In genomic region chr16:2209258-2210008, GRCh38 we compare ENCODE assay signal across 21 cellular contexts. TPM values are rescaled to one million over a fixed set of nuclear protein-coding genes. Genes with fewer than 3 reads are reported as not detected.
DNase-seq lines count a peak whose midpoint lies in the region; ATAC-seq and TF ChIP-seq lines count a peak whose summit lies in the region.
"Had no signal": no experiment of that assay in that cellular context is flagged by ENCODE, and none has a peak within 500 bp of the region (broad histone marks: within the 10 kb centered on the region; RNA-seq: fewer than 3 reads in every experiment).

No MANE protein-coding gene starts in this region.

- POLR2A ChIA-PET in HEK293 (lab: Yijun Ruan, JAX), result interaction anchor here (0.5 to 1.7 kb wide), 6 partner anchors 13 to 55 kb away, joined by 4 to 7 read pairs (median 4); partner anchors contain the start of genes E4F1 and TRAF7

- H3K4ac ChIP-seq in mesenchymal stem cell (ENCODE audit: low read depth in 1 of 2, low read length in 2 of 2), result no peak overlapping the region

- CTCF ChIA-PET in HEK293 (lab: Yijun Ruan, JAX), result interaction anchor here (0.6 kb wide), 1 partner anchor 45 kb away, joined by 5 read pairs; no protein-coding TSS in a partner anchor

- H3K4me3 Mint-ChIP-seq in natural killer cell, result no peak overlapping the region
- H3K4me3 Mint-ChIP-seq: T-cell had no signal

- no peak for TF ChIP-seq CTCF in 22Rv1 (IDR thresholded peaks at IDR 0.05)
- TF ChIP-seq CTCF in HEK293 (tag by site-specific recombination; IDR thresholded peaks at IDR 0.05), result no peak
- TF ChIP-seq CTCF in WERI-Rb-1 (IDR thresholded peaks at IDR 0.05; ENCODE audit: low read depth, low read length), result no peak
- no peak for TF ChIP-seq CTCF in natural killer cell (IDR thresholded peaks at IDR 0.05)

- peaks cover 17 to 35% of the 10 kb centered on the region in 2 donors for H3K4me1 Mint-ChIP-seq in natural killer cell

- no peak overlapping the region for H2AK5ac ChIP-seq in mesenchymal stem cell (ENCODE audit: low read length, severe bottlenecking)

- H2BK5ac ChIP-seq in mesenchymal stem cell (ENCODE audit: low read depth, low read length, poor library complexity, severe bottlenecking), result no peak overlapping the region

- H3K18ac ChIP-seq in mesenchymal stem cell (ENCODE audit: low read depth in 1 of 2, low read length in 2 of 2), result no peak overlapping the region

- no peak overlapping the region for H2BK12ac ChIP-seq in mesenchymal stem cell (ENCODE audit: low read length in 2 of 2)

- 87% methylated on average over 29 of the region's 29 CpGs for WGBS in mesenchymal stem cell

- H2BK15ac ChIP-seq in mesenchymal stem cell (ENCODE audit: low read depth, poor library complexity, severe bottlenecking), result peak overlapping the region; percentile 45

- H3K4me1 ChIP-seq in HEK293 (ENCODE audit: control insufficient read depth, insufficient read depth, low read length) (no peaks in the 10 kb centered on the region), mesenchymal stem cell (ENCODE audit: control insufficient read depth, insufficient read depth, low read depth, low read length) (peaks cover 51% of the 10 kb centered on the region)

- H3K4me3 ChIP-seq in HEK293 (ENCODE audit: low read depth, low read length) (no peak overlapping the region), WERI-Rb-1 (ENCODE audit: low read depth, low read length) (no peak overlapping the region), mesenchymal stem cell (ENCODE audit: insufficient read depth in 1 of 2, low read depth in 1 of 2, low read length in 2 of 2) (no peak overlapping the region)
- H3K4me3 ChIP-seq: GM23248, HAP-1 had no signal

- no peak overlapping the region for H3K23ac ChIP-seq in mesenchymal stem cell (ENCODE audit: low read length in 2 of 2)

- H2BK120ac ChIP-seq in mesenchymal stem cell (ENCODE audit: low read depth, low read length), result no peak overlapping the region

- H2AFZ ChIP-seq in mesenchymal stem cell (ENCODE audit: low read depth, low read length), result no peak overlapping the region
- H2AFZ ChIP-seq: GM23248 had no signal

- H3K36me3 ChIP-seq in HEK293 (ENCODE audit: control insufficient read depth in 2 of 2, insufficient read depth in 1 of 2, low read length in 2 of 2), result peaks cover 0 to 56% of the 10 kb centered on the region in 2 experiments; a peak in 1 of 3 replicates
- peaks cover 68% of the 10 kb centered on the region for H3K36me3 ChIP-seq in WERI-Rb-1
- peaks cover 31 to 67% of the 10 kb centered on the region in 2 experiments for H3K36me3 ChIP-seq in mesenchymal stem cell (ENCODE audit: control insufficient read depth in 1 of 2, insufficient read depth in 2 of 2, low read depth in 1 of 2, low read length in 2 of 2)

- DNase-seq in WERI-Rb-1 (no peak), mesenchymal stem cell (no peak), natural killer cell (no peak)
- DNase-seq in activated naive CD4-positive, alpha-beta T cell treated with anti-CD3 and anti-CD28 coated beads, Interleukin-2, amount 50 U/mL, for 72 hours (ENCODE audit: low spot score in 2 of 2), result no peak
- DNase-seq: BE2C, COR-L47, DND-41, GM23248, NCI-H1105, NCI-H146, NCI-H2029, NCI-H345, NCI-H524 treated with DMSO at 0.1 percent for 48 hours, T-cell had no signal

- H3K27me3 Mint-ChIP-seq in natural killer cell (ENCODE audit: low read depth in 2 of 2), result no peaks in the 10 kb centered on the region
- H3K27me3 Mint-ChIP-seq: T-cell had no signal

- no peak overlapping the region for H3K4me2 ChIP-seq in mesenchymal stem cell (ENCODE audit: low read length, poor library complexity, severe bottlenecking)
- H3K4me2 ChIP-seq: KMS-11 had no signal

- H3K27me3 ChIP-seq in WERI-Rb-1 (ENCODE audit: insufficient read depth, low read depth, severe bottlenecking) (no peaks in the 10 kb centered on the region), mesenchymal stem cell (ENCODE audit: control insufficient read depth in 1 of 2, insufficient read depth in 1 of 2, low read length in 2 of 2) (no peaks in the 10 kb centered on the region)
- H3K27me3 ChIP-seq: BE2C had no signal

- peaks cover 38% of the 10 kb centered on the region for H3K79me1 ChIP-seq in mesenchymal stem cell (replicated peaks; ENCODE audit: low read length, poor library complexity, severe bottlenecking)

- H4K91ac ChIP-seq in mesenchymal stem cell (ENCODE audit: low read length), result no peak overlapping the region

- H3K9me3 ChIP-seq in HEK293 (ENCODE audit: control insufficient read depth, insufficient read depth, low read depth, low read length) (no peaks in the 10 kb centered on the region), WERI-Rb-1 (ENCODE audit: severe bottlenecking) (no peaks in the 10 kb centered on the region), mesenchymal stem cell (ENCODE audit: control insufficient read depth, low read length) (no peaks in the 10 kb centered on the region)
- H3K9me3 ChIP-seq: BE2C, HAP-1 had no signal

- no peak overlapping the region for H3K27ac Mint-ChIP-seq in activated naive CD4-positive, alpha-beta T cell treated with anti-CD3 and anti-CD28 coated beads, Interleukin-2, amount 50 U/mL, for 72 hours
- no peak overlapping the region for H3K27ac Mint-ChIP-seq in natural killer cell
- H3K27ac Mint-ChIP-seq: T-cell had no signal

- H3K9ac ChIP-seq in mesenchymal stem cell (ENCODE audit: low read length), result no peak overlapping the region
- H3K9ac ChIP-seq: GM23248, KMS-11 had no signal

- H3K9me3 Mint-ChIP-seq in activated naive CD4-positive, alpha-beta T cell treated with anti-CD3 and anti-CD28 coated beads, Interleukin-2, amount 50 U/mL, for 72 hours, result no peaks in the 10 kb centered on the region
- H3K9me3 Mint-ChIP-seq in natural killer cell, result no peaks in the 10 kb centered on the region
- H3K9me3 Mint-ChIP-seq: T-cell had no signal

- ATAC-seq in activated naive CD4-positive, alpha-beta T cell treated with anti-CD3 and anti-CD28 coated beads, Interleukin-2, amount 50 U/mL, for 72 hours, result no peak
- ATAC-seq in HG02763 (IDR thresholded peaks at IDR 0.05; ENCODE audit: unreplicated experiment), result no peak
- ATAC-seq in natural killer cell, result no peak
- ATAC-seq: SK-N-SH treated with all-trans-retinoic acid at 6 μM for 48 hours, T-cell had no signal

- H3K14ac ChIP-seq in mesenchymal stem cell (ENCODE audit: low read length in 2 of 2), result no peak overlapping the region

- peaks cover 22 to 32% of the 10 kb centered on the region in 2 donors for H3K36me3 Mint-ChIP-seq in activated naive CD4-positive, alpha-beta T cell treated with anti-CD3 and anti-CD28 coated beads, Interleukin-2, amount 50 U/mL, for 72 hours
- H3K36me3 Mint-ChIP-seq in natural killer cell, result no peaks in the 10 kb centered on the region

- intact Hi-C loops in natural killer cell (cut with micrococcal nuclease), result loop anchor here (10.0 kb wide), 1 partner anchor 55 kb away; the partner anchor contains the start of gene TRAF7

- H3K27ac ChIP-seq in 22Rv1 (peak overlapping the region; percentile 99), HEK293 (ENCODE audit: extremely low read depth, low read depth, low read length) (no peak overlapping the region), WERI-Rb-1 (peak overlapping the region; percentile 93), mesenchymal stem cell (ENCODE audit: low read length, poor library complexity, severe bottlenecking) (no peak overlapping the region)
- H3K27ac ChIP-seq: GM23248, HL-60, KMS-11 had no signal

- no peak overlapping the region for H4K8ac ChIP-seq in mesenchymal stem cell (ENCODE audit: low read length)

TF ChIP-seq in HEK293, 187 proteins besides CTCF, POLR2A, EP300 and RAD21:
- TF ChIP-seq KLF1 (tag by site-specific recombination; IDR thresholded peaks at IDR 0.05) (0 out of 2 replicates have a peak, but pooled peaks have one; percentile 14), GLI4 (tag by site-specific recombination; IDR thresholded peaks at IDR 0.05) (no peak), ZNF311 (tag by site-specific recombination; IDR thresholded peaks at IDR 0.05; ENCODE audit: borderline replicate concordance) (no peak), GLIS1 (tag by site-specific recombination; IDR thresholded peaks at IDR 0.05) (no peak), SP2 (tag by site-specific recombination; IDR thresholded peaks at IDR 0.05) (0 out of 2 replicates have a peak, but pooled peaks have one; percentile 8)

RNA-seq across cellular contexts. Expression of gene BRICD5, which starts 1.2 kb away (rescaled TPM):
- polyA plus RNA-seq in mesenchymal stem cell (2013, experiment 1 of 2), result 1.4 TPM
- polyA plus RNA-seq in mesenchymal stem cell (2013, experiment 2 of 2), result 2.1 TPM
- total RNA-seq in activated naive CD4-positive, alpha-beta T cell treated with anti-CD3 and anti-CD28 coated beads, Interleukin-2, amount 50 U/mL, for 72 hours, result 10 to 100 TPM in 1 of 2 donors, 1 to 10 TPM in 1; 6.3 to 10.3 TPM
- 1 to 10 TPM; 3.2 to 5.2 (median 3.6) TPM for total RNA-seq in natural killer cell

RNA-seq across cellular contexts. Expression of gene MLST8, which starts 4.2 kb away (rescaled TPM):
- 45.9 TPM for polyA plus RNA-seq in mesenchymal stem cell (2013, experiment 1 of 2)
- 45.0 TPM for polyA plus RNA-seq in mesenchymal stem cell (2013, experiment 2 of 2)
- 10 to 100 TPM; 49.5 to 52.2 TPM for total RNA-seq in activated naive CD4-positive, alpha-beta T cell treated with anti-CD3 and anti-CD28 coated beads, Interleukin-2, amount 50 U/mL, for 72 hours
- total RNA-seq in natural killer cell, result 10 to 100 TPM; 19.7 to 30.2 (median 27.8) TPM

RNA-seq across cellular contexts. Expression of gene PGP, which starts 5.2 kb away (rescaled TPM):
- polyA plus RNA-seq in mesenchymal stem cell (2013, experiment 1 of 2), result 22.1 TPM
- 22.2 TPM for polyA plus RNA-seq in mesenchymal stem cell (2013, experiment 2 of 2)
- 10 to 100 TPM; 15.1 to 20.9 TPM for total RNA-seq in activated naive CD4-positive, alpha-beta T cell treated with anti-CD3 and anti-CD28 coated beads, Interleukin-2, amount 50 U/mL, for 72 hours
- total RNA-seq in natural killer cell, result 10 to 100 TPM in 2 of 3 donors, 1 to 10 TPM in 1; 9.7 to 12.8 (median 12.4) TPM

RNA-seq across cellular contexts. Expression of gene CASKIN1, which starts 13.0 kb away (rescaled TPM):
- 0.12 TPM for polyA plus RNA-seq in mesenchymal stem cell (2013, experiment 1 of 2)
- polyA plus RNA-seq in mesenchymal stem cell (2013, experiment 2 of 2), result 0.08 TPM
- total RNA-seq in activated naive CD4-positive, alpha-beta T cell treated with anti-CD3 and anti-CD28 coated beads, Interleukin-2, amount 50 U/mL, for 72 hours, result 10 to 100 TPM in 1 of 2 donors, under 1 TPM in 1; 0.77 to 11.3 TPM
- total RNA-seq in natural killer cell, result not detected
- total RNA-seq: GM23248 had no signal
- polyA plus RNA-seq: GM23248 had no signal

RNA-seq across cellular contexts. Expression of gene E4F1, which starts 14.0 kb away (rescaled TPM):
- polyA plus RNA-seq in mesenchymal stem cell (2013, experiment 1 of 2), result 9.4 TPM
- polyA plus RNA-seq in mesenchymal stem cell (2013, experiment 2 of 2), result 9.8 TPM
- 10 to 100 TPM; 19.0 to 22.5 TPM for total RNA-seq in activated naive CD4-positive, alpha-beta T cell treated with anti-CD3 and anti-CD28 coated beads, Interleukin-2, amount 50 U/mL, for 72 hours
- 10 to 100 TPM; 43.6 to 45.7 (median 45.7) TPM for total RNA-seq in natural killer cell

Comparison
In these comparisons a context has a peak if more than half of its experiments do, and no peak if none do; other contexts are left out.
1. H3K27ac ChIP-seq: peak in 22Rv1 (single experiment) and WERI-Rb-1 (single experiment); none in HEK293 (single experiment) and mesenchymal stem cell (single experiment).